Comparison of ENCODE assay signal across 8 cellular contexts in the genomic region with DNA sequence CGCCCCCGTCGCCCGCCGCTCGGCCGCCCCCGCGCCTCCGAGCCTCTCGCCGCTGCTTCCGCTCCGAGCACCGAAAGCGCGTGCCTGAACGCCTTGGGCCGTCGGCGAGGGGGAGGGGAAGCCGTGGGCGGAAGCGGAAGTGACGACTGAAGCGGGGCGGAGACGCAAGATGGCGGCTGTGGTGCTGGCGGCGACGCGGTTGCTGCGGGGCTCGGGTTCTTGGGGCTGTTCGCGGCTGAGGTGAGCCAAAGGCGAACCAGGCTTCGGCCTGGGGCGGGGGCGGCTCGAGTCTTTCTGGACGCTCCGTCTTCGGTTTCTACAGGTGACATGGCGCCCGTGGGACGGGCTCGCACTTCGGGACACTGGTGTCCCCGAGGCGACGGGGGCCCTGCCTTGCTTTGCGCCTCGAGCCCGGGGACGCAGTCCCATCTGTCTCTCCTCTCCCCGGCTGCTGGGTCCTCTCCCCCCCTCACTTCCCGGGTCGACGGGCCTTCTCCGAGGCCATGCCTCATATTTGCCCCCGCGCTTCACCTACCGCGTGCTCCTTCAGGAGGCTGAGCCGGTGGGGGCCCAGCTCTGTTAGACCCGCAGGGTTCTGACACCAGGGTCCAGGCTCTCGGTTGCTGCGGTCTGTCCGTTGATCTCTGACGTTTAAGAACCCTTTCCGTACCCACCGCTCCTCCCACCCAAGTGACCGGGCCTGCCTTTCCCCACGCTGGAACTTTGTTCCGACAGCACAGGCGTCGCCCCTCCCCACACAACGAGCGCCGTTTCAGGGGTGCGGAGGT. TPM values are rescaled to one million over a fixed set of nuclear protein-coding genes. Genes with fewer than 3 reads are reported as not detected.
DNase-seq lines count a peak whose midpoint lies in the region; ATAC-seq, FAIRE-seq and TF ChIP-seq lines count a peak whose summit lies in the region.

Gene ENTR1, minus strand, starts transcription at position 115 of the 788 bp plus-strand sequence. CDS start 217 bp downstream, outside the sequence.
A gene with protein sequence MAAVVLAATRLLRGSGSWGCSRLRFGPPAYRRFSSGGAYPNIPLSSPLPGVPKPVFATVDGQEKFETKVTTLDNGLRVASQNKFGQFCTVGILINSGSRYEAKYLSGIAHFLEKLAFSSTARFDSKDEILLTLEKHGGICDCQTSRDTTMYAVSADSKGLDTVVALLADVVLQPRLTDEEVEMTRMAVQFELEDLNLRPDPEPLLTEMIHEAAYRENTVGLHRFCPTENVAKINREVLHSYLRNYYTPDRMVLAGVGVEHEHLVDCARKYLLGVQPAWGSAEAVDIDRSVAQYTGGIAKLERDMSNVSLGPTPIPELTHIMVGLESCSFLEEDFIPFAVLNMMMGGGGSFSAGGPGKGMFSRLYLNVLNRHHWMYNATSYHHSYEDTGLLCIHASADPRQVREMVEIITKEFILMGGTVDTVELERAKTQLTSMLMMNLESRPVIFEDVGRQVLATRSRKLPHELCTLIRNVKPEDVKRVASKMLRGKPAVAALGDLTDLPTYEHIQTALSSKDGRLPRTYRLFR (plus strand): TSS at position 159 of the 788 bp plus-strand sequence. CDS start 11 bp downstream, at position 170.

- H3K27ac ChIP-seq in left ventricle myocardium inferior (replicated peaks): peak within 1 kb of the TSS; percentile 88

- H3K9me3 Mint-ChIP-seq in type B pancreatic cell: no peaks in the 10 kb centered on the region

- no peaks in the 10 kb centered on the region for H3K27me3 ChIP-seq in left ventricle myocardium inferior (ENCODE audit: low read depth)

- H3K4me1 Mint-ChIP-seq in T-helper 17 cell (peaks cover 23% of the 10 kb centered on the region), type B pancreatic cell (ENCODE audit: unreplicated experiment) (peaks cover 19% of the 10 kb centered on the region)

- peak within 1 kb of the TSS; percentile 97 for H3K4me3 ChIP-seq in left ventricle myocardium inferior

- peak; percentile 99 for FAIRE-seq in GM12891 (lab: Jason Lieb, UNC)

- no peaks in the 10 kb centered on the region for H3K27me3 Mint-ChIP-seq in T-helper 17 cell
- no peaks in the 10 kb centered on the region for H3K27me3 Mint-ChIP-seq in type B pancreatic cell

- TF ChIP-seq POLR2A in GM12891 (IDR thresholded peaks at IDR 0.05; ENCODE audit: low read depth, low read length): peak; percentile 94

- intact Hi-C loops in left ventricle myocardium inferior (cut with micrococcal nuclease): no loop called here
- intact Hi-C loops in posterior vena cava (cut with DNase I): no loop called here

- peaks cover 2% of the 10 kb centered on the region for H3K36me3 Mint-ChIP-seq in T-helper 17 cell (ENCODE audit: low read depth)
- peaks cover 3% of the 10 kb centered on the region for H3K36me3 Mint-ChIP-seq in type B pancreatic cell

- peaks cover 57% of the 10 kb centered on the region for H3K36me3 ChIP-seq in left ventricle myocardium inferior

- peak within 1 kb of the TSS; percentile 96 for H3K27ac Mint-ChIP-seq in T-helper 17 cell
- H3K27ac Mint-ChIP-seq in type B pancreatic cell: peak within 1 kb of the TSS; percentile 92

- DNase-seq in GM12891 (ENCODE audit: insufficient read length, low spot score) (peak; percentile 99), NCI-H1694 (lab: John Stamatoyannopoulos, UW) (peak; percentile 42), T-helper 17 cell (peak; percentile 90 to 94 (median 90)), amniotic stem cell (lab: John Stamatoyannopoulos, UW) (peak; percentile 80), left ventricle myocardium inferior (peak; percentile 93), posterior vena cava (ENCODE audit: low spot score) (peak; percentile 98), type B pancreatic cell (ENCODE audit: extremely low spot score, unreplicated experiment) (peak; percentile 93)

- H3K4me3 Mint-ChIP-seq in T-helper 17 cell (peak within 1 kb of the TSS; percentile 92), type B pancreatic cell (peak within 1 kb of the TSS; percentile 94)

- peaks cover 39% of the 10 kb centered on the region for H3K4me1 ChIP-seq in left ventricle myocardium inferior

- no peaks in the 10 kb centered on the region for H3K9me3 ChIP-seq in T-helper 17 cell (ENCODE audit: control insufficient read depth, low read length, poor library complexity, severe bottlenecking)
- H3K9me3 ChIP-seq in left ventricle myocardium inferior (replicated peaks): no peaks in the 10 kb centered on the region

- ATAC-seq in HG02840 (IDR thresholded peaks at IDR 0.05; ENCODE audit: low FRiP score, unreplicated experiment): peak; percentile 89
- peak; percentile 88 for ATAC-seq in T-helper 17 cell

- TF ChIP-seq CTCF in left ventricle myocardium inferior (IDR thresholded peaks at IDR 0.05; ENCODE audit: borderline replicate concordance) (no peak), type B pancreatic cell (conservative IDR thresholded peaks at IDR 0.05) (no peak)

TF ChIP-seq in GM12891, 5 proteins besides CTCF, POLR2A, EP300 and RAD21:
- TF ChIP-seq TAF1 (IDR thresholded peaks at IDR 0.05; ENCODE audit: low read depth, low read length) (peak; percentile 98), PAX5 (IDR thresholded peaks at IDR 0.05; ENCODE audit: insufficient read depth, low read length, severe bottlenecking) (peak; percentile 43), SPI1 (IDR thresholded peaks at IDR 0.05; ENCODE audit: low read depth, low read length) (peak; percentile 68), POU2F2 (IDR thresholded peaks at IDR 0.05; ENCODE audit: low read depth, low read length) (peak; percentile 49; the same call in 1 of the 2 replicates), POLR2AphosphoS5 (IDR thresholded peaks at IDR 0.05; ENCODE audit: low read depth, low read length) (peak; percentile 95)

RNA-seq across cellular contexts. Expression of gene ENTR1, which starts in this region (rescaled TPM):
- 33.7 TPM for polyA plus RNA-seq in GM12891 (2012; ENCODE audit: low read depth, missing spikeins)
- total RNA-seq in T-helper 17 cell (10 to 100 TPM; 46.5 to 51.8 TPM), left ventricle myocardium inferior (20.1 TPM), posterior vena cava (10 to 100 TPM; 28.7 to 29.3 TPM), type B pancreatic cell (ENCODE audit: low replicate concordance) (49.4 and 77.9 TPM in 2 replicates)

RNA-seq across cellular contexts. Expression of the second gene that starts in this region (rescaled TPM):
- 111 TPM for polyA plus RNA-seq in GM12891 (2012; ENCODE audit: low read depth, missing spikeins)
- total RNA-seq in T-helper 17 cell: 10 to 100 TPM; 62.2 to 80.3 TPM
- total RNA-seq in left ventricle myocardium inferior: 80.9 TPM
- 10 to 100 TPM; 30.8 to 31.2 TPM for total RNA-seq in posterior vena cava
- 68.1 and 72.1 TPM in 2 replicates for total RNA-seq in type B pancreatic cell (ENCODE audit: low replicate concordance)

Comparison
In these comparisons a context has a peak if more than half of its experiments do, and no peak if none do; other contexts are left out.
1. Peak in every context shown above with its lines: DNase-seq, ATAC-seq, H3K4me3 ChIP-seq and H3K27ac ChIP-seq.
2. DNase-seq: peak in every context shown above with its lines; median percentile 99 in GM12891; 98 in posterior vena cava; 93 in left ventricle myocardium inferior; 93 in type B pancreatic cell; 90 in T-helper 17 cell; 80 in amniotic stem cell; 42 in NCI-H1694.